ENCODE assay signal across 26 cellular contexts in the genomic region with DNA sequence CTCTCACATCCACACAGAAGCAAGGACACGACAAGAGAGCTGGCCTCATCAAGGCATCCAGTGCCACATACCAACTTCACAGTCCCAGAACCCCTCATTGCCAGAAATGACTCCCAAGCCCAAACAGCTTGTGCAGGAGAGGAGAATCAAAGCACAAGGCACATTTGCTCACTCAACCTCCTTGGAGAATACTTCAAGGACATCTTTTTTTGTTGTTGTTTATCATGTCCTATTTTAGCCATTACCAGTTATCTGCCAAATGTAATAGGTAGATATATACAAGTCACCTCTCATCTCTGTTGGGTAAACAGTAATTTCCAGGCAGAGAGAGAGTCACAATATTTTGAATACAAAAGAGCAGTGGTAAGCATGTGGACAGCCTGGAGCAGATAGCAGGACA.
"Had no signal": no experiment of that assay in that cellular context is flagged by ENCODE, and none has a peak within 500 bp of the region (broad histone marks: within the 10 kb centered on the region; RNA-seq: fewer than 3 reads in every experiment).

No MANE protein-coding gene starts in this region.

- H3K9me3 ChIP-seq: esophagus squamous epithelium, lower lobe of right lung, mucosa of descending colon, neutrophil, sigmoid colon, thoracic aorta, uterus had no signal

- H3K4me1 ChIP-seq: esophagus squamous epithelium, lower lobe of right lung, uterus had no signal

- H3K9me3 Mint-ChIP-seq: naive B cell, nephron progenitor cell had no signal

- H3K4me1 Mint-ChIP-seq: naive B cell had no signal

- H3K36me3 ChIP-seq: brain microvascular endothelial cell, thoracic aorta, uterus had no signal

- ATAC-seq: activated CD4-positive, CD25-positive, alpha-beta regulatory T cell treated with anti-CD3 and anti-CD28 coated beads, Interleukin-2, amount 50 U/mL, for 24 hours; left lobe of liver; lower lobe of right lung; mucosa of descending colon had no signal

- H3K4me2 ChIP-seq: smooth muscle cell had no signal

- H3K27ac Mint-ChIP-seq: activated naive CD8-positive, alpha-beta T cell; nephron progenitor cell had no signal

- H3K27me3 Mint-ChIP-seq: activated naive CD8-positive, alpha-beta T cell; naive B cell had no signal

- DNase-seq: activated CD4-positive, alpha-beta T cell treated with anti-CD3 and anti-CD28 coated beads for 48 hours; activated CD4-positive, alpha-beta T cell treated with anti-CD3 and anti-CD28 coated beads, Interleukin-2, amount 50 U/mL, for 48 hours; activated CD8-positive, alpha-beta memory T cell treated with anti-CD3 and anti-CD28 coated beads for 24 hours; activated effector memory CD4-positive, alpha-beta T cell treated with Interleukin-2 at 50 U/mL for 16 hours; activated naive CD4-positive, alpha-beta T cell treated with Interleukin-2 at 50 U/mL for 16 hours; brain microvascular endothelial cell; caudate nucleus; esophagus squamous epithelium; foreskin melanocyte; kidney glomerular epithelial cell; lower lobe of right lung; mucosa of descending colon; naive B cell; nephron progenitor cell; sigmoid colon; stimulated activated CD4-positive, alpha-beta T cell treated with anti-CD3 and anti-CD28 coated beads, Interleukin-2, amount 100 ng/mL, for 24 hours; stimulated activated naive CD4-positive, alpha-beta T cell; trophoblast cell; uterus had no signal

- H3K27me3 ChIP-seq: brain microvascular endothelial cell, esophagus squamous epithelium, neutrophil, sigmoid colon, uterus had no signal

- H3K4me3 Mint-ChIP-seq: activated naive CD8-positive, alpha-beta T cell; naive B cell; nephron progenitor cell had no signal

- H3K27ac ChIP-seq: brain microvascular endothelial cell, esophagus squamous epithelium, lower lobe of right lung, neutrophil, sigmoid colon, thoracic aorta, uterus, VCaP had no signal

- H3K4me3 ChIP-seq: esophagus squamous epithelium, lower lobe of right lung, mucosa of descending colon, sigmoid colon, smooth muscle cell, thoracic aorta, uterus had no signal
